In genomic region chr1:16918371-16918770, GRCh38 we compare ENCODE assay signal across 17 cellular contexts. TPM values are rescaled to one million over a fixed set of nuclear protein-coding genes. Genes with fewer than 3 reads are reported as not detected.
A peak's percentile ranks its signal among the peaks of the same experiment; 100 is the strongest.
DNase-seq lines count a peak whose midpoint lies in the region; ATAC-seq and TF ChIP-seq lines count a peak whose summit lies in the region.
"Had no signal": no experiment of that assay in that cellular context is flagged by ENCODE, and none has a peak within 500 bp of the region (broad histone marks: within the 10 kb centered on the region; RNA-seq: fewer than 3 reads in every experiment).

No MANE protein-coding gene starts in this region.

- no peaks in the 10 kb centered on the region for H4K20me1 ChIP-seq in SK-N-SH (ENCODE audit: insufficient read depth)

- intact Hi-C loops in posterior vena cava (cut with DNase I) = no loop called here
- intact Hi-C loops in aorta (cut with DNase I) = no loop called here

- H3K9me3 ChIP-seq in SK-N-SH (no peaks in the 10 kb centered on the region), aorta (ENCODE audit: control insufficient read depth, low read length) (no peaks in the 10 kb centered on the region)
- H3K9me3 ChIP-seq: HAP-1 had no signal

- no peak overlapping the region for H3K4me3 Mint-ChIP-seq in glutamatergic neuron (ENCODE audit: unreplicated experiment)
- H3K4me3 Mint-ChIP-seq: CD14-positive monocyte; CD8-positive, alpha-beta T cell had no signal

- peaks cover 3% of the 10 kb centered on the region; the same call in 1 of the 2 replicates for H3K79me2 ChIP-seq in SK-N-SH (ENCODE audit: insufficient read depth)

- TF ChIP-seq CTCF in SK-N-SH (IDR thresholded peaks at IDR 0.05) (no peak), glutamatergic neuron (IDR thresholded peaks at IDR 0.05; ENCODE audit: partially characterized antibody, unreplicated experiment) (no peak)

- peaks cover 24% of the 10 kb centered on the region for H3K9me3 Mint-ChIP-seq in glutamatergic neuron (ENCODE audit: unreplicated experiment)
- H3K9me3 Mint-ChIP-seq: CD8-positive, alpha-beta T cell had no signal

- TF ChIP-seq EP300 in SK-N-SH (IDR thresholded peaks at IDR 0.05; ENCODE audit: borderline replicate concordance in 1 of 2, low read depth in 1 of 2, low read length in 1 of 2) = no peak

- no peak overlapping the region for H3K9ac ChIP-seq in SK-N-SH

- peaks cover 21% of the 10 kb centered on the region for H3K4me1 Mint-ChIP-seq in glutamatergic neuron (ENCODE audit: low read depth, unreplicated experiment)

- H3K4me3 ChIP-seq in SK-N-SH (ENCODE audit: low read depth in 2 of 2, low read length in 1 of 2) = no peak overlapping the region
- no peak overlapping the region for H3K4me3 ChIP-seq in aorta (ENCODE audit: low read length in 2 of 2)
- H3K4me3 ChIP-seq: HAP-1 had no signal

- no peak for TF ChIP-seq RAD21 in SK-N-SH (IDR thresholded peaks at IDR 0.05; ENCODE audit: low read length)

- H3K9me2 ChIP-seq in SK-N-SH = no peaks in the 10 kb centered on the region

- DNase-seq in SK-N-SH (peak; percentile 2), glutamatergic neuron (peak; percentile 12), posterior vena cava (ENCODE audit: low spot score) (peak; percentile 74), aorta (peak; percentile 23 to 33), NCI-H146 (lab: John Stamatoyannopoulos, UW) (no peak), hippocampal formation (lab: John Stamatoyannopoulos, UW) (no peak)
- DNase-seq: CD8-positive, alpha-beta T cell; COR-L47; DMS153; DMS79 treated with DMSO at 0.1 percent for 48 hours; EL had no signal

- whole genome bisulfite sequencing in SK-N-SH (ENCODE audit: low lambda C conversion rate) = 70% methylated on average over 3 of the region's 3 CpGs
- 53 to 74% methylated on average over 3 of the region's 3 CpGs for WGBS in aorta, 2 donors

- H3K36me3 Mint-ChIP-seq in glutamatergic neuron (ENCODE audit: unreplicated experiment) = no peaks in the 10 kb centered on the region
- H3K36me3 Mint-ChIP-seq: CD14-positive monocyte; CD8-positive, alpha-beta T cell had no signal

- ATAC-seq in SK-N-SH treated with all-trans-retinoic acid at 6 μM for 48 hours (no peak), aorta (ENCODE audit: low FRiP score) (no peak), GM21515 (IDR thresholded peaks at IDR 0.05; ENCODE audit: unreplicated experiment) (no peak)
- ATAC-seq: CD8-positive, alpha-beta T cell had no signal

- H3K27me3 ChIP-seq in SK-N-SH (ENCODE audit: insufficient read depth) (no peaks in the 10 kb centered on the region), aorta (ENCODE audit: control insufficient read depth in 1 of 2, insufficient read depth in 2 of 2, low read length in 1 of 2) (no peaks in the 10 kb centered on the region)

- CTCF ChIA-PET in SK-N-SH (lab: Yijun Ruan, JAX) = no interaction called here

- no peak overlapping the region for H3K27ac ChIP-seq in SK-N-SH (ENCODE audit: low read depth in 2 of 2, low read length in 1 of 2)
- H3K27ac ChIP-seq in aorta (ENCODE audit: low read depth in 1 of 2, low read length in 2 of 2) = no peak overlapping the region
- H3K27ac ChIP-seq: 22Rv1 had no signal

- POLR2A ChIA-PET in SK-N-SH (lab: Yijun Ruan, JAX) = no interaction called here

- no peak overlapping the region for H3K27ac Mint-ChIP-seq in glutamatergic neuron (ENCODE audit: unreplicated experiment)
- H3K27ac Mint-ChIP-seq: CD8-positive, alpha-beta T cell had no signal

- no peaks in the 10 kb centered on the region for H3K36me3 ChIP-seq in SK-N-SH (replicated peaks in 1 of 2; ENCODE audit: control insufficient read depth in 1 of 2, insufficient read depth in 2 of 2, low read length in 1 of 2)
- H3K36me3 ChIP-seq in aorta (ENCODE audit: control insufficient read depth in 1 of 2, insufficient read depth in 2 of 2, low read length in 1 of 2) = no peaks in the 10 kb centered on the region
- H3K36me3 ChIP-seq: HAP-1 had no signal

- H3K4me1 ChIP-seq in SK-N-SH (ENCODE audit: control insufficient read depth in 1 of 2, insufficient read depth in 2 of 2, low read depth in 1 of 2, low read length in 1 of 2) (peaks cover 8 to 32% of the 10 kb centered on the region in 2 experiments; a peak in 3 of 4 replicates), aorta (ENCODE audit: control insufficient read depth in 1 of 2, insufficient read depth in 2 of 2, low read length in 2 of 2) (no peaks in the 10 kb centered on the region)

- no peak overlapping the region for H3K4me2 ChIP-seq in SK-N-SH

- peaks cover 36% of the 10 kb centered on the region for H3K27me3 Mint-ChIP-seq in glutamatergic neuron (ENCODE audit: unreplicated experiment)

- no peak overlapping the region for H2AFZ ChIP-seq in SK-N-SH (ENCODE audit: low read depth)

- peaks cover 9% of the 10 kb centered on the region for H3F3A ChIP-seq in SK-N-SH (replicated peaks; ENCODE audit: insufficient read depth)

TF ChIP-seq in SK-N-SH, 30 proteins besides CTCF, POLR2A, EP300 and RAD21:
- TF ChIP-seq SIN3A (IDR thresholded peaks at IDR 0.05; ENCODE audit: borderline replicate concordance, low read depth, low read length) (no peak), RXRA (IDR thresholded peaks at IDR 0.05; ENCODE audit: borderline replicate concordance, low read depth) (no peak), GATA2 (CRISPR knock-in tag; IDR thresholded peaks at IDR 0.05) (no peak), FOXM1 (IDR thresholded peaks at IDR 0.05; ENCODE audit: low read depth) (no peak), EZH2phosphoT487 (IDR thresholded peaks at IDR 0.05; ENCODE audit: borderline replicate concordance, low read depth) (no peak), RCOR1 (IDR thresholded peaks at IDR 0.05; ENCODE audit: low read length) (no peak)
TF ChIP-seq in SK-N-SH: peak in this region for 0.

TF ChIP-seq in SK-N-SH treated with all-trans-retinoic acid at 6 μM for 48 hours, 23 proteins besides CTCF, POLR2A, EP300 and RAD21:
- TF ChIP-seq ZNF8 (CRISPR knock-in tag; IDR thresholded peaks at IDR 0.05) (no peak), SNAI2 (CRISPR knock-in tag; IDR thresholded peaks at IDR 0.05) (no peak), RARB (CRISPR knock-in tag; IDR thresholded peaks at IDR 0.05) (no peak), ZNF565 (CRISPR knock-in tag; conservative IDR thresholded peaks at IDR 0.05; ENCODE audit: low read depth) (no peak)

RNA-seq across cellular contexts. Expression of gene CROCC, which starts 3.4 kb away (rescaled TPM):
- polyA plus RNA-seq in SK-N-SH (2012; rRNA removed) = 31.9 and 39.1 TPM in 2 replicates
- polyA plus RNA-seq in SK-N-SH (2012; cell fraction: cytosol; rRNA removed) = 9.8 and 16.8 TPM in 2 replicates
- 204 and 314 TPM in 2 replicates for polyA plus RNA-seq in SK-N-SH (2012; cell fraction: nucleus; rRNA removed)
- total RNA-seq in glutamatergic neuron (ENCODE audit: unreplicated experiment) = 50.9 TPM
- 10 to 100 TPM; 12.6 to 21.6 TPM for total RNA-seq in posterior vena cava
- total RNA-seq in aorta = 10 to 100 TPM; 18.6 to 34.1 TPM
- 10 to 100 TPM; 10.5 to 68.7 TPM for polyA plus RNA-seq in aorta

RNA-seq across cellular contexts. Expression of gene RNU1-2, which starts 22.6 kb away (rescaled TPM):
- not detected in 2 replicates for polyA plus RNA-seq in SK-N-SH (2012; rRNA removed)
- not detected in 2 replicates for polyA plus RNA-seq in SK-N-SH (2012; cell fraction: cytosol; rRNA removed)
- polyA plus RNA-seq in SK-N-SH (2012; cell fraction: nucleus; rRNA removed) = not detected in 2 replicates
- total RNA-seq in glutamatergic neuron (ENCODE audit: unreplicated experiment) = 3,598 TPM
- total RNA-seq in posterior vena cava = over 10,000 TPM; 12,584 to 18,986 TPM
- total RNA-seq in aorta = 1,000 to 10,000 TPM; 7,231 to 8,154 TPM
- not detected for polyA plus RNA-seq in aorta
- polyA plus RNA-seq: BJ, CD14-positive monocyte had no signal

Comparison
In these comparisons a context has a peak if more than half of its experiments do, and no peak if none do; other contexts are left out.
1. DNase-seq: peak in SK-N-SH (single experiment), glutamatergic neuron (single experiment), posterior vena cava (single experiment) and aorta (2 of 2); none in NCI-H146 (single experiment) and hippocampal formation (0 of 2).